ENCODE assay signal across 11 cellular contexts in genomic region chr7:155214328-155214986, GRCh38.
DNase-seq lines count a peak whose midpoint lies in the region; ATAC-seq and TF ChIP-seq lines count a peak whose summit lies in the region.
"Had no signal": no experiment of that assay in that cellular context is flagged by ENCODE, and none has a peak within 500 bp of the region (broad histone marks: within the 10 kb centered on the region; RNA-seq: fewer than 3 reads in every experiment).

No MANE protein-coding gene starts in this region.

- H3K36me3 ChIP-seq in right atrium auricular region (no peaks in the 10 kb centered on the region), vagina (no peaks in the 10 kb centered on the region)

- H3K4me3 ChIP-seq in right atrium auricular region, result peak overlapping the region in 1 of 2 donors; percentile 23
- peak overlapping the region; percentile 2 for H3K4me3 ChIP-seq in astrocyte of the spinal cord (ENCODE audit: low read depth, low read length)
- peak overlapping the region; percentile 10 to 34 for H3K4me3 ChIP-seq in vagina

- H3K9me3 ChIP-seq in right atrium auricular region (no peaks in the 10 kb centered on the region), vagina (no peaks in the 10 kb centered on the region)

- in situ Hi-C loops in astrocyte of the spinal cord (cut with HindIII; ENCODE audit: low sequenced_read_pairs), result no loop called here

- no peak for TF ChIP-seq POLR2A in vagina (IDR thresholded peaks at IDR 0.05)
- TF ChIP-seq POLR2A in GM18505 (IDR thresholded peaks at IDR 0.05; ENCODE audit: borderline replicate concordance, extremely low read depth, insufficient read depth, insufficient read length), result no peak

- H3K27me3 ChIP-seq in right atrium auricular region, result no peaks in the 10 kb centered on the region
- no peaks in the 10 kb centered on the region for H3K27me3 ChIP-seq in vagina

- peak; percentile 67 for DNase-seq in cardiac septum (ENCODE audit: low spot score)
- DNase-seq in right atrium auricular region (ENCODE audit: low spot score), result no peak
- no peak for DNase-seq in astrocyte of the spinal cord (ENCODE audit: low read depth, low spot score)
- peak; percentile 32 for DNase-seq in mucosa of gallbladder (ENCODE audit: low spot score)
- DNase-seq in vagina (ENCODE audit: extremely low spot score in 2 of 2), result no peak
- DNase-seq in stimulated activated CD4-positive, alpha-beta T cell treated with anti-CD3 and anti-CD28 coated beads, Interleukin-15, amount 100 ng/mL, for 24 hours, result no peak
- DNase-seq: activated B cell treated with CpG ODN at 0.5 μM for 24 hours, hypothalamus, NCI-H226 had no signal

- intact Hi-C loops in cardiac septum (cut with DNase I), result loop anchor here (5.0 kb wide), 1 partner anchor 38 kb away; no protein-coding TSS in a partner anchor
- intact Hi-C loops in vagina (cut with DNase I), result no loop called here

- TF ChIP-seq CTCF in right atrium auricular region (IDR thresholded peaks at IDR 0.05), result no peak
- TF ChIP-seq CTCF in astrocyte of the spinal cord (IDR thresholded peaks at IDR 0.05; ENCODE audit: low read depth, low read length), result no peak
- TF ChIP-seq CTCF in vagina (IDR thresholded peaks at IDR 0.05), result no peak

- H3K4me1 ChIP-seq in right atrium auricular region (no peaks in the 10 kb centered on the region), vagina (peaks cover 24% of the 10 kb centered on the region)

- H3K27ac ChIP-seq in right atrium auricular region (no peak overlapping the region), vagina (peak overlapping the region; percentile 60)

- no peak for ATAC-seq in HG02981 (IDR thresholded peaks at IDR 0.05; ENCODE audit: unreplicated experiment)
- ATAC-seq in GM18505 (IDR thresholded peaks at IDR 0.05; ENCODE audit: unreplicated experiment), result no peak

Comparison
In these comparisons a context has a peak if more than half of its experiments do, and no peak if none do; other contexts are left out.
1. DNase-seq: peak in cardiac septum (single experiment) and mucosa of gallbladder (single experiment); none in right atrium auricular region (single experiment), astrocyte of the spinal cord (single experiment), vagina (0 of 2) and stimulated activated CD4-positive, alpha-beta T cell treated with anti-CD3 and anti-CD28 coated beads, Interleukin-15, amount 100 ng/mL, for 24 hours (single experiment).